8 cellular contexts compared by ENCODE assay signal in genomic region chr12:32107376-32108267, GRCh38. TPM values are rescaled to one million over a fixed set of nuclear protein-coding genes. Genes with fewer than 3 reads are reported as not detected.
A peak's percentile ranks its signal among the peaks of the same experiment; 100 is the strongest.
DNase-seq lines count a peak whose midpoint lies in the region; ATAC-seq and TF ChIP-seq lines count a peak whose summit lies in the region.

No MANE protein-coding gene starts in this region.

- TF ChIP-seq CTCF in breast epithelium (IDR thresholded peaks at IDR 0.05) = no peak

- H3K36me3 ChIP-seq in breast epithelium = no peaks in the 10 kb centered on the region

- peak; percentile 41 for DNase-seq in NCI-H345 (lab: John Stamatoyannopoulos, UW)
- DNase-seq in NCI-H345 treated with DMSO at 0.1 percent for 48 hours (lab: John Stamatoyannopoulos, UW; ENCODE audit: unreplicated experiment) = no peak
- DNase-seq in T1000 (lab: John Stamatoyannopoulos, UW) = peak; percentile 26
- peak in 1 of 2 donors; percentile 24 for DNase-seq in breast epithelium (ENCODE audit: low spot score in 2 of 2)
- DNase-seq in kidney glomerular epithelial cell (lab: John Stamatoyannopoulos, UW) = peak; percentile 88
- peak; percentile 4 to 27 for DNase-seq in stimulated activated CD4-positive, alpha-beta T cell treated with anti-CD3 and anti-CD28 coated beads, Interleukin-1b, Interleukin-23, amount 100 ng/mL, for 4 hours (ENCODE audit: low read depth in 2 of 2)

- peak overlapping the region; percentile 92 to 95 for H3K27ac ChIP-seq in breast epithelium

- no peaks in the 10 kb centered on the region for H3K27me3 ChIP-seq in breast epithelium

- no peaks in the 10 kb centered on the region for H3K4me1 ChIP-seq in breast epithelium

- H3K9me3 ChIP-seq in breast epithelium = no peaks in the 10 kb centered on the region

- H3K4me3 ChIP-seq in breast epithelium = peak overlapping the region; percentile 80 to 99 (median 81)

- no peak for TF ChIP-seq POLR2A in breast epithelium (IDR thresholded peaks at IDR 0.05)

- peak; percentile 4 for ATAC-seq in HG03354 (IDR thresholded peaks at IDR 0.05; ENCODE audit: poor library complexity, severe bottlenecking, unreplicated experiment)
- ATAC-seq in HG03095 (IDR thresholded peaks at IDR 0.05; ENCODE audit: unreplicated experiment) = no peak

- intact Hi-C loops in breast epithelium (cut with DNase I; ENCODE audit: low total_unique reads) = no loop called here

RNA-seq across cellular contexts. Expression of gene BICD1, which starts 1.0 kb away (rescaled TPM):
- 10 to 100 TPM in 2 of 3 donors, 1 to 10 TPM in 1; 7.2 to 31.5 (median 18.4) TPM for total RNA-seq in breast epithelium
